In the genomic region with DNA sequence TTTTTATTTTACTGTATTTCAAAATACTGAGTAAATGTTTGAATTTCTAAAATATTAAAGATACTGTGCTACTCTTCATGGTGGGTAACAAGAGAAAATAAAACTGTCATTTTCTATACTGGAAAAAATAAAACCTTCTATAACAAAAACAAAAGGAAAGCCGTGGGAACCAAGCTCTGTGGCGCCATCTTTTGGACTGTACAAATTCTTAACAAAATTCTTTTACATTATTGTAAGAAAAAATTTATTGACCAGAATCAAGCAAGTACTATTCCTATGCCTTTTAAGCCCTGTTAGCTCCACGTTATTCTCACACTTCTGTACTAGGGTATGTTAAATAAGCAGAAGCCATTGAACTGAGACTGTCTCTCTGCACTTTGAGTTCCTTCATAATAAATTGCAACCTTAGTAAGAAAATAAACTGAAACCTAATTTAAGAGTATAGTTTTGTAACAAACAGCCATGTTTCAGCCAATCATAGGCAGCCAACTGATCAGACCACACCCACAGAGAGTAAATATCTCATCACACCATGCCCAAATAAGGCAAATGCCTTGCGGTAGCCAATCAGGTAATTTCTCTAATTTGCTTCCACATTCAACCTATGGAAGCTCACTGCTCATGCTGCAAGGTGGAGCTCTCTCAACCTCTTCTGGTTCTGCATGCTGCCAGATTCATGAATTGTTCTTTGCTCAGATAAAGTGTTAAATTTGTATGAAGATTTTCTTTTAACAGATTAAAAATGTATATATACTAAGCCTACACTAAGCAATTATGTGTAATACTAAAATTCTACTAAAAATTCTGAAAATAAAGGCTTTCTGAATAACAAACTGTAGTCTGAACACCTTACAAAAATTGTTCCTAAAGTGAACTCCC, we compare ENCODE assay signal across 1 cellular context.
TF ChIP-seq lines count a peak whose summit lies in the region.

No MANE protein-coding gene starts in this region.

TF ChIP-seq in GM12878, 131 proteins besides CTCF, POLR2A, EP300 and RAD21 (continued from another document):
- TF ChIP-seq, protein P1, sequence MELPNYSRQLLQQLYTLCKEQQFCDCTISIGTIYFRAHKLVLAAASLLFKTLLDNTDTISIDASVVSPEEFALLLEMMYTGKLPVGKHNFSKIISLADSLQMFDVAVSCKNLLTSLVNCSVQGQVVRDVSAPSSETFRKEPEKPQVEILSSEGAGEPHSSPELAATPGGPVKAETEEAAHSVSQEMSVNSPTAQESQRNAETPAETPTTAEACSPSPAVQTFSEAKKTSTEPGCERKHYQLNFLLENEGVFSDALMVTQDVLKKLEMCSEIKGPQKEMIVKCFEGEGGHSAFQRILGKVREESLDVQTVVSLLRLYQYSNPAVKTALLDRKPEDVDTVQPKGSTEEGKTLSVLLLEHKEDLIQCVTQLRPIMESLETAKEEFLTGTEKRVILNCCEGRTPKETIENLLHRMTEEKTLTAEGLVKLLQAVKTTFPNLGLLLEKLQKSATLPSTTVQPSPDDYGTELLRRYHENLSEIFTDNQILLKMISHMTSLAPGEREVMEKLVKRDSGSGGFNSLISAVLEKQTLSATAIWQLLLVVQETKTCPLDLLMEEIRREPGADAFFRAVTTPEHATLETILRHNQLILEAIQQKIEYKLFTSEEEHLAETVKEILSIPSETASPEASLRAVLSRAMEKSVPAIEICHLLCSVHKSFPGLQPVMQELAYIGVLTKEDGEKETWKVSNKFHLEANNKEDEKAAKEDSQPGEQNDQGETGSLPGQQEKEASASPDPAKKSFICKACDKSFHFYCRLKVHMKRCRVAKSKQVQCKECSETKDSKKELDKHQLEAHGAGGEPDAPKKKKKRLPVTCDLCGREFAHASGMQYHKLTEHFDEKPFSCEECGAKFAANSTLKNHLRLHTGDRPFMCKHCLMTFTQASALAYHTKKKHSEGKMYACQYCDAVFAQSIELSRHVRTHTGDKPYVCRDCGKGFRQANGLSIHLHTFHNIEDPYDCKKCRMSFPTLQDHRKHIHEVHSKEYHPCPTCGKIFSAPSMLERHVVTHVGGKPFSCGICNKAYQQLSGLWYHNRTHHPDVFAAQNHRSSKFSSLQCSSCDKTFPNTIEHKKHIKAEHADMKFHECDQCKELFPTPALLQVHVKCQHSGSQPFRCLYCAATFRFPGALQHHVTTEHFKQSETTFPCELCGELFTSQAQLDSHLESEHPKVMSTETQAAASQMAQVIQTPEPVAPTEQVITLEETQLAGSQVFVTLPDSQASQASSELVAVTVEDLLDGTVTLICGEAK (IDR thresholded peaks at IDR 0.05; ENCODE audit: borderline replicate concordance): no peak
- TF ChIP-seq SMC3 (IDR thresholded peaks at IDR 0.05; ENCODE audit: borderline replicate concordance, low read length) (peak; percentile 39; the same call in 1 of the 2 replicates), MXI1 (IDR thresholded peaks at IDR 0.05; ENCODE audit: low read depth, low read length) (no peak), SMAD1 (IDR thresholded peaks at IDR 0.05; ENCODE audit: low read depth, partially characterized antibody) (no peak), NR2C2 (IDR thresholded peaks at IDR 0.05; ENCODE audit: borderline replicate concordance, control insufficient read depth, insufficient read length, low read depth) (no peak), ESRRA (IDR thresholded peaks at IDR 0.05; ENCODE audit: low read length) (no peak), IKZF1 (conservative IDR thresholded peaks at IDR 0.05) (no peak)
TF ChIP-seq in GM12878: peak in this region for 3.
